In the genomic region with DNA sequence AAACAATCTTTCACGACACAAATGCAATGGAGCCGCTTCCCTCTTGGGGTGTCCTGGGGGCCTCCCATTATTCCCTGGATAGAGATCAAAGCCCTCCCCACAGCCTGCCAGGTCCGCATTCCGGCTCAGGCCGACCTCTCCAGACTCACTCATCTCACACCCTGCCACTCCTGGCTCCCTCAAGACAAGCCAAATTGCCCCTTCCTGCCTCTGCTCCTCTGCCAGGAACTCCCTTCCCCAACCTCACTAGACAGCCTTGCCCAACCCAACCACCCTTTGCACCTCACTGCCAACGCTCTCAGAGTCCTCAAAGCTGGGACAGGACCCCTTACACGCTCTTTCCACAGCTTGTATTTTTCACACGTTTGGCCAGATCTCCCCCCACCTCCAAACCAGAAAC, we compare ENCODE assay signal across 9 cellular contexts. TPM values are rescaled to one million over a fixed set of nuclear protein-coding genes. Genes with fewer than 3 reads are reported as not detected.
DNase-seq lines count a peak whose midpoint lies in the region; ATAC-seq and TF ChIP-seq lines count a peak whose summit lies in the region.
"Had no signal": no experiment of that assay in that cellular context is flagged by ENCODE, and none has a peak within 500 bp of the region (broad histone marks: within the 10 kb centered on the region; RNA-seq: fewer than 3 reads in every experiment).

No MANE protein-coding gene starts in this region.

- H3K27ac ChIP-seq in OCI-LY3 (ENCODE audit: low read length) (no peak overlapping the region), duodenal mucosa (ENCODE audit: low read depth, low read length) (no peak overlapping the region)

- H3K4me3 Mint-ChIP-seq in neural crest cell: peak overlapping the region; percentile 97

- H4K20me1 ChIP-seq in OCI-LY3 (ENCODE audit: insufficient read depth, low read length): peaks cover 32% of the 10 kb centered on the region

- H3K4me3 ChIP-seq in BE2C (ENCODE audit: low read depth, low read length) (peak overlapping the region; percentile 89), OCI-LY3 (ENCODE audit: low read length) (peak overlapping the region; percentile 96), duodenal mucosa (ENCODE audit: low read depth in 1 of 2, low read length in 2 of 2) (peak overlapping the region; percentile 77 to 91)

- peaks cover 33% of the 10 kb centered on the region for H3K4me1 Mint-ChIP-seq in neural crest cell

- TF ChIP-seq CTCF in BE2C (IDR thresholded peaks at IDR 0.05; ENCODE audit: low read depth, low read length) (no peak), OCI-LY3 (IDR thresholded peaks at IDR 0.05; ENCODE audit: low read depth, low read length) (no peak), neural crest cell (conservative IDR thresholded peaks at IDR 0.05) (no peak)

- H3K9me3 ChIP-seq in BE2C (no peaks in the 10 kb centered on the region), OCI-LY3 (ENCODE audit: insufficient read depth, low read length) (no peaks in the 10 kb centered on the region), duodenal mucosa (ENCODE audit: control insufficient read depth in 1 of 2, low read length in 2 of 2) (no peaks in the 10 kb centered on the region)

- H3K9me3 Mint-ChIP-seq in neural crest cell: no peaks in the 10 kb centered on the region

- no peaks in the 10 kb centered on the region for H3K36me3 Mint-ChIP-seq in neural crest cell (ENCODE audit: low read depth)

- H2AFZ ChIP-seq in OCI-LY3 (ENCODE audit: low read depth, low read length): no peak overlapping the region

- H3K36me3 ChIP-seq in BE2C (no peaks in the 10 kb centered on the region; the same call in 1 of the 2 replicates), OCI-LY3 (replicated peaks; ENCODE audit: low read depth, low read length) (no peaks in the 10 kb centered on the region), duodenal mucosa (ENCODE audit: control insufficient read depth in 1 of 2, insufficient read depth in 2 of 2, low read length in 2 of 2) (peaks cover 0 to 13% of the 10 kb centered on the region in 2 donors)

- H3K27me3 Mint-ChIP-seq in neural crest cell (ENCODE audit: low read depth): no peaks in the 10 kb centered on the region

- H3K4me2 ChIP-seq in OCI-LY3 (ENCODE audit: low read length): peak overlapping the region; percentile 79

- DNase-seq in BE2C (no peak), neural crest cell (ENCODE audit: low read depth, low spot score) (no peak), NCI-H2081 treated with DMSO at 0.1 percent for 48 hours (lab: John Stamatoyannopoulos, UW) (no peak), NCI-H2227 (lab: John Stamatoyannopoulos, UW; ENCODE audit: unreplicated experiment) (no peak), glomerular visceral epithelial cell (ENCODE audit: extremely low spot score) (no peak)
- DNase-seq: hippocampal formation had no signal

- H3K9ac ChIP-seq in OCI-LY3 (ENCODE audit: low read length): peak overlapping the region; percentile 87
- H3K9ac ChIP-seq in duodenal mucosa (ENCODE audit: low read depth in 1 of 2, low read length in 2 of 2): peak overlapping the region; percentile 77 to 97

- peak overlapping the region; percentile 89 for H3K27ac Mint-ChIP-seq in neural crest cell (ENCODE audit: unreplicated experiment)

- peaks cover 47% of the 10 kb centered on the region for H3K79me2 ChIP-seq in OCI-LY3 (ENCODE audit: low read length)

- H3K27me3 ChIP-seq in BE2C: no peaks in the 10 kb centered on the region
- no peaks in the 10 kb centered on the region for H3K27me3 ChIP-seq in OCI-LY3 (ENCODE audit: low read depth, low read length)
- H3K27me3 ChIP-seq in duodenal mucosa (ENCODE audit: control insufficient read depth in 1 of 2, insufficient read depth in 2 of 2, low read length in 2 of 2): no peaks in the 10 kb centered on the region

- no peak for ATAC-seq in HG02571 (IDR thresholded peaks at IDR 0.05; ENCODE audit: unreplicated experiment)

- H3K4me1 ChIP-seq in BE2C (no peaks in the 10 kb centered on the region), OCI-LY3 (ENCODE audit: low read length) (peaks cover 23% of the 10 kb centered on the region), duodenal mucosa (ENCODE audit: control insufficient read depth in 1 of 2, insufficient read depth in 2 of 2, low read length in 2 of 2) (peaks cover 19 to 27% of the 10 kb centered on the region in 2 donors)

RNA-seq across cellular contexts. Expression of gene ABHD17A, which starts 1.5 kb away (rescaled TPM):
- polyA plus RNA-seq in BE2C (2012; ENCODE audit: insufficient read depth, insufficient read length, low read depth): 324 TPM
- 73.9 and 74.1 TPM in 2 replicates for total RNA-seq in neural crest cell

RNA-seq across cellular contexts. Expression of gene KLF16, which starts 20.4 kb away (rescaled TPM):
- 112 TPM for polyA plus RNA-seq in BE2C (2012; ENCODE audit: insufficient read depth, insufficient read length, low read depth)
- 18.9 and 20.7 TPM in 2 replicates for total RNA-seq in neural crest cell

RNA-seq across cellular contexts. Expression of gene ADAT3, which starts 21.4 kb away (rescaled TPM):
- 51.0 TPM for polyA plus RNA-seq in BE2C (2012; ENCODE audit: insufficient read depth, insufficient read length, low read depth)
- total RNA-seq in neural crest cell: 13.7 and 14.1 TPM in 2 replicates

RNA-seq across cellular contexts. Expression of gene SCAMP4, which starts 21.4 kb away (rescaled TPM):
- 23.2 TPM for polyA plus RNA-seq in BE2C (2012; ENCODE audit: insufficient read depth, insufficient read length, low read depth)
- total RNA-seq in neural crest cell: 71.2 and 79.9 TPM in 2 replicates

RNA-seq across cellular contexts. Expression of gene REXO1, which starts 35.5 kb away (rescaled TPM):
- polyA plus RNA-seq in BE2C (2012; ENCODE audit: insufficient read depth, insufficient read length, low read depth): 165 TPM
- 40.8 and 45.3 TPM in 2 replicates for total RNA-seq in neural crest cell
